8 cellular contexts compared by ENCODE assay signal in the genomic region with DNA sequence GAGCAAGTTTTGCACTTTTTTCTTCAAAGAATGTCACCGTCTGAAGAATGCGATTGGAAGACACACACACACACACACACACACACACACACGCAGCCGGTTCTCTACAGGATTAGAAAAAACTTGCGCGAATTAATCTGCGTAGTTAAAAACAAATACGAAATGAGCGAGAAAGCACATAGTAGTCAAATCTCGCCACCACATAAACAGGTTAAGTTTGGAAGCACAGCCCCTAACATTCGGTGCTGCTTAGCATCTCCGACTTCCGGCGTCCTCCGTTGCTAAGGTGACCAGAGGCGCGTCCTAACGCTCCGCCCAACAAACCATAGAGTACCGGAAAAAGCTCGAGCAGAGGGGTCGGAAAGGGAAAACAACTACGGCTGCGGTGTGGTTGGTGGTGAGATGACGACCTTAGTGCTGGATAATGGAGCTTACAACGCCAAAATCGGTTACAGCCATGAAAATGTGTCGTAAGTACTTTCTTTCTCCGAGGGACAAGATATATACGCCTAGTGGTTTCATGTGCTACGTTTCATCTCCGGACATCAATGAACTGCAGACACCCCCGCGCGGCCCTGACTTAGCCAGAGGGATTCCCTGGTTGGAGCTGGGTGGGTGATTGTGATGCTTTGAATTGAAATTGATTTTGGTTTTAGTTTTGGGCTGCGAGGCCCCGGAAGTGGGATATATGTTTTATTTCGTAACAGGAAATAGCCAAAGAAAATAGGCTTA. TPM values are rescaled to one million over a fixed set of nuclear protein-coding genes. Genes with fewer than 3 reads are reported as not detected.
DNase-seq lines count a peak whose midpoint lies in the region; ATAC-seq and TF ChIP-seq lines count a peak whose summit lies in the region.

A gene (plus strand): TSS at position 366 of the 732 bp plus-strand sequence. CDS start 37 bp downstream, at position 403.

- peaks cover 0 to 4% (median 0%) of the 10 kb centered on the region in 4 donors for H3K36me3 ChIP-seq in liver (ENCODE audit: control insufficient read depth in 4 of 4, insufficient read depth in 3 of 4, low read depth in 1 of 4, low read length in 3 of 4)

- peak; percentile 54 to 57 for TF ChIP-seq RAD21 in liver (IDR thresholded peaks at IDR 0.05)

- H3K9me3 ChIP-seq in liver (ENCODE audit: control insufficient read depth in 4 of 4, low read length in 3 of 4): no peaks in the 10 kb centered on the region

- peak; percentile 16 for TF ChIP-seq CTCF in liver (IDR thresholded peaks at IDR 0.05; ENCODE audit: low read depth, low read length, missing input control)

- H3K4me3 ChIP-seq in liver (ENCODE audit: low read depth in 1 of 3, low read length in 3 of 3): peak within 1 kb of the TSS; percentile 87 to 93 (median 87)

- H3K4me3 Mint-ChIP-seq in activated CD4-positive, alpha-beta T cell treated with anti-CD3 and anti-CD28 coated beads, Interleukin-2, amount 10 ng/mL, durations not matched to agents 7 days and 5 days: peak within 1 kb of the TSS; percentile 99

- under 1% methylated on average over 38 of the region's 38 CpGs for WGBS in liver

- no peaks in the 10 kb centered on the region for H3K27me3 Mint-ChIP-seq in activated CD4-positive, alpha-beta T cell treated with anti-CD3 and anti-CD28 coated beads, Interleukin-2, amount 10 ng/mL, durations not matched to agents 7 days and 5 days

- peak within 1 kb of the TSS; percentile 67 to 70 for H3K27ac ChIP-seq in liver (ENCODE audit: low read depth in 1 of 2, low read length in 2 of 2)

- POLR2A ChIA-PET in activated CD4-positive, alpha-beta T cell treated with anti-CD3 and anti-CD28 coated beads, Interleukin-2, amount 10 ng/mL, durations not matched to agents 7 days and 5 days (lab: Charles Lee): interaction anchor here (0.7 kb wide), 1 partner anchor 30 kb away, joined by 4 read pairs; no protein-coding TSS in a partner anchor

- H3K27me3 ChIP-seq in liver (ENCODE audit: control insufficient read depth in 4 of 4, insufficient read depth in 4 of 4, low read length in 3 of 4): no peaks in the 10 kb centered on the region

- H3K27ac Mint-ChIP-seq in activated CD4-positive, alpha-beta T cell treated with anti-CD3 and anti-CD28 coated beads, Interleukin-2, amount 10 ng/mL, durations not matched to agents 7 days and 5 days: peak within 1 kb of the TSS; percentile 100

- H3K36me3 Mint-ChIP-seq in activated CD4-positive, alpha-beta T cell treated with anti-CD3 and anti-CD28 coated beads, Interleukin-2, amount 10 ng/mL, durations not matched to agents 7 days and 5 days (ENCODE audit: low read depth): peaks cover 11% of the 10 kb centered on the region

- H3K4me1 Mint-ChIP-seq in activated CD4-positive, alpha-beta T cell treated with anti-CD3 and anti-CD28 coated beads, Interleukin-2, amount 10 ng/mL, durations not matched to agents 7 days and 5 days: peaks cover 42% of the 10 kb centered on the region

- H3K4me1 ChIP-seq in liver (ENCODE audit: control insufficient read depth in 4 of 4, insufficient read depth in 4 of 4, low read length in 3 of 4): peaks cover 6 to 29% (median 23%) of the 10 kb centered on the region in 4 donors

- ATAC-seq in GM19328 (IDR thresholded peaks at IDR 0.05; ENCODE audit: unreplicated experiment) (peak; percentile 91), HG03520 (IDR thresholded peaks at IDR 0.05; ENCODE audit: unreplicated experiment) (peak; percentile 95)

- peak within 1 kb of the TSS; percentile 75 to 82 for H3K9ac ChIP-seq in liver (ENCODE audit: low read depth in 1 of 2, low read length in 2 of 2)

- CTCF ChIA-PET in activated CD4-positive, alpha-beta T cell treated with anti-CD3 and anti-CD28 coated beads, Interleukin-2, amount 10 ng/mL, durations not matched to agents 7 days and 5 days (lab: Charles Lee): interaction anchor here (0.7 to 1.4 kb wide), 5 partner anchors 21 to 67 kb away, joined by 3 to 4 read pairs (median 3); a partner anchor contains a TSS

- no peaks in the 10 kb centered on the region for H3K9me3 Mint-ChIP-seq in activated CD4-positive, alpha-beta T cell treated with anti-CD3 and anti-CD28 coated beads, Interleukin-2, amount 10 ng/mL, durations not matched to agents 7 days and 5 days

- DNase-seq in C1 segment of cervical spinal cord (lab: John Stamatoyannopoulos, UW) (peak in 13 of 14 donors; percentile 17 to 90 (median 86)), NCI-H69 (lab: John Stamatoyannopoulos, UW) (peak; percentile 98), dermis blood vessel endothelial cell (peak; percentile 97)
- peak; percentile 98 for DNase-seq in activated CD4-positive, alpha-beta T cell treated with anti-CD3 and anti-CD28 coated beads, Interleukin-2, amount 10 ng/mL, durations not matched to agents 7 days and 5 days
- DNase-seq in stimulated activated CD4-positive, alpha-beta T cell treated with anti-CD3 and anti-CD28 coated beads, Interleukin-4, amount 100 ng/mL, for 24 hours: peak; percentile 98

TF ChIP-seq in liver, 16 proteins besides CTCF, POLR2A, EP300 and RAD21:
- TF ChIP-seq, protein P1, sequence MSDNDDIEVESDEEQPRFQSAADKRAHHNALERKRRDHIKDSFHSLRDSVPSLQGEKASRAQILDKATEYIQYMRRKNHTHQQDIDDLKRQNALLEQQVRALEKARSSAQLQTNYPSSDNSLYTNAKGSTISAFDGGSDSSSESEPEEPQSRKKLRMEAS (IDR thresholded peaks at IDR 0.05): peak; percentile 65
- TF ChIP-seq, protein P2, sequence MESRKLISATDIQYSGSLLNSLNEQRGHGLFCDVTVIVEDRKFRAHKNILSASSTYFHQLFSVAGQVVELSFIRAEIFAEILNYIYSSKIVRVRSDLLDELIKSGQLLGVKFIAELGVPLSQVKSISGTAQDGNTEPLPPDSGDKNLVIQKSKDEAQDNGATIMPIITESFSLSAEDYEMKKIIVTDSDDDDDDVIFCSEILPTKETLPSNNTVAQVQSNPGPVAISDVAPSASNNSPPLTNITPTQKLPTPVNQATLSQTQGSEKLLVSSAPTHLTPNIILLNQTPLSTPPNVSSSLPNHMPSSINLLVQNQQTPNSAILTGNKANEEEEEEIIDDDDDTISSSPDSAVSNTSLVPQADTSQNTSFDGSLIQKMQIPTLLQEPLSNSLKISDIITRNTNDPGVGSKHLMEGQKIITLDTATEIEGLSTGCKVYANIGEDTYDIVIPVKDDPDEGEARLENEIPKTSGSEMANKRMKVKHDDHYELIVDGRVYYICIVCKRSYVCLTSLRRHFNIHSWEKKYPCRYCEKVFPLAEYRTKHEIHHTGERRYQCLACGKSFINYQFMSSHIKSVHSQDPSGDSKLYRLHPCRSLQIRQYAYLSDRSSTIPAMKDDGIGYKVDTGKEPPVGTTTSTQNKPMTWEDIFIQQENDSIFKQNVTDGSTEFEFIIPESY (IDR thresholded peaks at IDR 0.05): no peak
- TF ChIP-seq HNF4G (IDR thresholded peaks at IDR 0.05) (no peak), NR2F2 (IDR thresholded peaks at IDR 0.05) (peak; percentile 38), HNF4A (conservative IDR thresholded peaks at IDR 0.05) (peak in 1 of 2 donors; percentile 22), GABPA (IDR thresholded peaks at IDR 0.05 in 1 of 2, conservative IDR thresholded peaks at IDR 0.05 in 1 of 2) (peak; percentile 53 to 90), FOXA2 (IDR thresholded peaks at IDR 0.05) (no peak), EGR1 (IDR thresholded peaks at IDR 0.05; ENCODE audit: low read depth in 2 of 2) (peak in 1 of 2 donors; percentile 41), RXRA (IDR thresholded peaks at IDR 0.05) (peak; percentile 33 to 45), TAF1 (conservative IDR thresholded peaks at IDR 0.05) (peak; percentile 81), SP1 (IDR thresholded peaks at IDR 0.05) (peak; percentile 57), FOXA1 (IDR thresholded peaks at IDR 0.05) (no peak), JUND (IDR thresholded peaks at IDR 0.05) (peak in 1 of 2 donors; percentile 29), YY1 (IDR thresholded peaks at IDR 0.05) (peak; percentile 66)
- TF ChIP-seq, protein P3, sequence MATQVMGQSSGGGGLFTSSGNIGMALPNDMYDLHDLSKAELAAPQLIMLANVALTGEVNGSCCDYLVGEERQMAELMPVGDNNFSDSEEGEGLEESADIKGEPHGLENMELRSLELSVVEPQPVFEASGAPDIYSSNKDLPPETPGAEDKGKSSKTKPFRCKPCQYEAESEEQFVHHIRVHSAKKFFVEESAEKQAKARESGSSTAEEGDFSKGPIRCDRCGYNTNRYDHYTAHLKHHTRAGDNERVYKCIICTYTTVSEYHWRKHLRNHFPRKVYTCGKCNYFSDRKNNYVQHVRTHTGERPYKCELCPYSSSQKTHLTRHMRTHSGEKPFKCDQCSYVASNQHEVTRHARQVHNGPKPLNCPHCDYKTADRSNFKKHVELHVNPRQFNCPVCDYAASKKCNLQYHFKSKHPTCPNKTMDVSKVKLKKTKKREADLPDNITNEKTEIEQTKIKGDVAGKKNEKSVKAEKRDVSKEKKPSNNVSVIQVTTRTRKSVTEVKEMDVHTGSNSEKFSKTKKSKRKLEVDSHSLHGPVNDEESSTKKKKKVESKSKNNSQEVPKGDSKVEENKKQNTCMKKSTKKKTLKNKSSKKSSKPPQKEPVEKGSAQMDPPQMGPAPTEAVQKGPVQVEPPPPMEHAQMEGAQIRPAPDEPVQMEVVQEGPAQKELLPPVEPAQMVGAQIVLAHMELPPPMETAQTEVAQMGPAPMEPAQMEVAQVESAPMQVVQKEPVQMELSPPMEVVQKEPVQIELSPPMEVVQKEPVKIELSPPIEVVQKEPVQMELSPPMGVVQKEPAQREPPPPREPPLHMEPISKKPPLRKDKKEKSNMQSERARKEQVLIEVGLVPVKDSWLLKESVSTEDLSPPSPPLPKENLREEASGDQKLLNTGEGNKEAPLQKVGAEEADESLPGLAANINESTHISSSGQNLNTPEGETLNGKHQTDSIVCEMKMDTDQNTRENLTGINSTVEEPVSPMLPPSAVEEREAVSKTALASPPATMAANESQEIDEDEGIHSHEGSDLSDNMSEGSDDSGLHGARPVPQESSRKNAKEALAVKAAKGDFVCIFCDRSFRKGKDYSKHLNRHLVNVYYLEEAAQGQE (IDR thresholded peaks at IDR 0.05): peak; percentile 65
- TF ChIP-seq, protein P4, sequence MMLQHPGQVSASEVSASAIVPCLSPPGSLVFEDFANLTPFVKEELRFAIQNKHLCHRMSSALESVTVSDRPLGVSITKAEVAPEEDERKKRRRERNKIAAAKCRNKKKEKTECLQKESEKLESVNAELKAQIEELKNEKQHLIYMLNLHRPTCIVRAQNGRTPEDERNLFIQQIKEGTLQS (IDR thresholded peaks at IDR 0.05): no peak

RNA-seq across cellular contexts. Expression of the gene that starts here (rescaled TPM):
- total RNA-seq in activated CD4-positive, alpha-beta T cell treated with anti-CD3 and anti-CD28 coated beads, Interleukin-2, amount 10 ng/mL, durations not matched to agents 7 days and 5 days: 10 to 100 TPM; 27.6 to 33.8 TPM
- total RNA-seq in dermis blood vessel endothelial cell (12.8 and 26.0 TPM in 2 replicates), liver (1 to 10 TPM; 6.9 to 9.7 TPM)
- 1 to 10 TPM; 7.9 to 9.5 TPM for polyA plus RNA-seq in liver

Comparison
In these comparisons a context has a peak if more than half of its experiments do, and no peak if none do; other contexts are left out.
1. Peak in every context shown above with its lines: DNase-seq, ATAC-seq, H3K4me3 ChIP-seq and H3K27ac ChIP-seq.